In the genomic region with DNA sequence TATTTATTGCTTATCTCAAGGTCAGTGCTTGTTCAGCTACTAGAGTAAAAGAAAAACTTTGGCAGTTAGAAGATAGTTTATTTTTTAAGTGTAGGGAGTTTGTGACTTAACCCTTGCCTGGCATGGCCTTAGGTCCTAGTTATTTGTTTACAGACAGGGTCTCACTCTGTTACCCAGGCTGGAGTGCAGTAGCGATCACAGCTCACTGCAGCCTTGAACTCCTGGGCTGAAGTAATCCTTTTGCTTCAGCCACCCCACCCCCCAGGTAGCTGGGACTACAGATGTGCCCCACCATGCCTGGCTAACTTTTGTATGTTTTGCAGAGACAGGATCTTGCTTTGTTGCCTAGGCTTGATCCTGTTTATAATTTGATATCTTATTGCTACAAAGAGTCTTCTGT, we compare ENCODE assay signal across 2 cellular contexts.
TF ChIP-seq lines count a peak whose summit lies in the region.

No MANE protein-coding gene starts in this region.

TF ChIP-seq in SK-N-SH, 30 proteins besides CTCF, POLR2A, EP300 and RAD21 (continued from another document):
- TF ChIP-seq, protein P1, sequence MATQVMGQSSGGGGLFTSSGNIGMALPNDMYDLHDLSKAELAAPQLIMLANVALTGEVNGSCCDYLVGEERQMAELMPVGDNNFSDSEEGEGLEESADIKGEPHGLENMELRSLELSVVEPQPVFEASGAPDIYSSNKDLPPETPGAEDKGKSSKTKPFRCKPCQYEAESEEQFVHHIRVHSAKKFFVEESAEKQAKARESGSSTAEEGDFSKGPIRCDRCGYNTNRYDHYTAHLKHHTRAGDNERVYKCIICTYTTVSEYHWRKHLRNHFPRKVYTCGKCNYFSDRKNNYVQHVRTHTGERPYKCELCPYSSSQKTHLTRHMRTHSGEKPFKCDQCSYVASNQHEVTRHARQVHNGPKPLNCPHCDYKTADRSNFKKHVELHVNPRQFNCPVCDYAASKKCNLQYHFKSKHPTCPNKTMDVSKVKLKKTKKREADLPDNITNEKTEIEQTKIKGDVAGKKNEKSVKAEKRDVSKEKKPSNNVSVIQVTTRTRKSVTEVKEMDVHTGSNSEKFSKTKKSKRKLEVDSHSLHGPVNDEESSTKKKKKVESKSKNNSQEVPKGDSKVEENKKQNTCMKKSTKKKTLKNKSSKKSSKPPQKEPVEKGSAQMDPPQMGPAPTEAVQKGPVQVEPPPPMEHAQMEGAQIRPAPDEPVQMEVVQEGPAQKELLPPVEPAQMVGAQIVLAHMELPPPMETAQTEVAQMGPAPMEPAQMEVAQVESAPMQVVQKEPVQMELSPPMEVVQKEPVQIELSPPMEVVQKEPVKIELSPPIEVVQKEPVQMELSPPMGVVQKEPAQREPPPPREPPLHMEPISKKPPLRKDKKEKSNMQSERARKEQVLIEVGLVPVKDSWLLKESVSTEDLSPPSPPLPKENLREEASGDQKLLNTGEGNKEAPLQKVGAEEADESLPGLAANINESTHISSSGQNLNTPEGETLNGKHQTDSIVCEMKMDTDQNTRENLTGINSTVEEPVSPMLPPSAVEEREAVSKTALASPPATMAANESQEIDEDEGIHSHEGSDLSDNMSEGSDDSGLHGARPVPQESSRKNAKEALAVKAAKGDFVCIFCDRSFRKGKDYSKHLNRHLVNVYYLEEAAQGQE (IDR thresholded peaks at IDR 0.05; ENCODE audit: low read depth, low read length): no peak
- no peak for TF ChIP-seq FOSL2 (IDR thresholded peaks at IDR 0.05; ENCODE audit: borderline replicate concordance, low read depth)
- TF ChIP-seq EZH2phosphoT487 (IDR thresholded peaks at IDR 0.05; ENCODE audit: borderline replicate concordance, low read depth): no peak
- no peak for TF ChIP-seq RFX5 (IDR thresholded peaks at IDR 0.05; ENCODE audit: low read length)
- TF ChIP-seq FOXJ3 (CRISPR knock-in tag; IDR thresholded peaks at IDR 0.05): no peak
- no peak for TF ChIP-seq FOXM1 (IDR thresholded peaks at IDR 0.05; ENCODE audit: low read depth)
- TF ChIP-seq RXRA (IDR thresholded peaks at IDR 0.05; ENCODE audit: borderline replicate concordance, low read depth): no peak
- TF ChIP-seq, protein P2, sequence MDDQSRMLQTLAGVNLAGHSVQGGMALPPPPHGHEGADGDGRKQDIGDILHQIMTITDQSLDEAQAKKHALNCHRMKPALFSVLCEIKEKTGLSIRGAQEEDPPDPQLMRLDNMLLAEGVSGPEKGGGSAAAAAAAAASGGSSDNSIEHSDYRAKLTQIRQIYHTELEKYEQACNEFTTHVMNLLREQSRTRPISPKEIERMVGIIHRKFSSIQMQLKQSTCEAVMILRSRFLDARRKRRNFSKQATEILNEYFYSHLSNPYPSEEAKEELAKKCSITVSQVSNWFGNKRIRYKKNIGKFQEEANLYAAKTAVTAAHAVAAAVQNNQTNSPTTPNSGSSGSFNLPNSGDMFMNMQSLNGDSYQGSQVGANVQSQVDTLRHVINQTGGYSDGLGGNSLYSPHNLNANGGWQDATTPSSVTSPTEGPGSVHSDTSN (IDR thresholded peaks at IDR 0.05): no peak
- no peak for TF ChIP-seq POLR2AphosphoS5 (IDR thresholded peaks at IDR 0.05; ENCODE audit: low read depth, low read length)
- no peak for TF ChIP-seq GATA2 (CRISPR knock-in tag; IDR thresholded peaks at IDR 0.05)
- no peak for TF ChIP-seq MXI1 (IDR thresholded peaks at IDR 0.05; ENCODE audit: low read depth, low read length)

TF ChIP-seq in SK-N-SH treated with all-trans-retinoic acid at 6 μM for 48 hours, 23 proteins besides CTCF, POLR2A, EP300 and RAD21 (continued from another document):
- TF ChIP-seq, protein P3, sequence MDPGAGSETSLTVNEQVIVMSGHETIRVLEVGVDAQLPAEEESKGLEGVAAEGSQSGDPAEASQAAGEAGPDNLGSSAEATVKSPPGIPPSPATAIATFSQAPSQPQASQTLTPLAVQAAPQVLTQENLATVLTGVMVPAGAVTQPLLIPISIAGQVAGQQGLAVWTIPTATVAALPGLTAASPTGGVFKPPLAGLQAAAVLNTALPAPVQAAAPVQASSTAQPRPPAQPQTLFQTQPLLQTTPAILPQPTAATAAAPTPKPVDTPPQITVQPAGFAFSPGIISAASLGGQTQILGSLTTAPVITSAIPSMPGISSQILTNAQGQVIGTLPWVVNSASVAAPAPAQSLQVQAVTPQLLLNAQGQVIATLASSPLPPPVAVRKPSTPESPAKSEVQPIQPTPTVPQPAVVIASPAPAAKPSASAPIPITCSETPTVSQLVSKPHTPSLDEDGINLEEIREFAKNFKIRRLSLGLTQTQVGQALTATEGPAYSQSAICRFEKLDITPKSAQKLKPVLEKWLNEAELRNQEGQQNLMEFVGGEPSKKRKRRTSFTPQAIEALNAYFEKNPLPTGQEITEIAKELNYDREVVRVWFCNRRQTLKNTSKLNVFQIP (CRISPR knock-in tag; IDR thresholded peaks at IDR 0.05; ENCODE audit: borderline replicate concordance, low read depth): no peak
- TF ChIP-seq CSRNP3 (CRISPR knock-in tag; IDR thresholded peaks at IDR 0.05) (no peak), ARNTL (CRISPR knock-in tag; IDR thresholded peaks at IDR 0.05; ENCODE audit: borderline replicate concordance, low read depth) (no peak), ESRRG (CRISPR knock-in tag; IDR thresholded peaks at IDR 0.05) (no peak), SNAI2 (CRISPR knock-in tag; IDR thresholded peaks at IDR 0.05) (no peak)
